21 cellular contexts compared by ENCODE assay signal in genomic region chr2:221392228-221392881, GRCh38.
DNase-seq lines count a peak whose midpoint lies in the region; ATAC-seq, FAIRE-seq and TF ChIP-seq lines count a peak whose summit lies in the region.
"Had no signal": no experiment of that assay in that cellular context is flagged by ENCODE, and none has a peak within 500 bp of the region (broad histone marks: within the 10 kb centered on the region; RNA-seq: fewer than 3 reads in every experiment).

No MANE protein-coding gene starts in this region.

- no peak for TF ChIP-seq POLR2A in GM12878 (IDR thresholded peaks at IDR 0.05; ENCODE audit: low read depth, low read length)
- TF ChIP-seq POLR2A in erythroblast (IDR thresholded peaks at IDR 0.05; ENCODE audit: low read length): no peak
- no peak for TF ChIP-seq POLR2A in vagina (IDR thresholded peaks at IDR 0.05)

- no peaks in the 10 kb centered on the region for H3K9me2 ChIP-seq in Karpas-422 (replicated peaks; ENCODE audit: insufficient read depth, low read length)

- H3K36me3 ChIP-seq in Karpas-422 (ENCODE audit: insufficient read depth, low read length) (no peaks in the 10 kb centered on the region), GM12878 (ENCODE audit: control insufficient read depth in 2 of 2, insufficient read depth in 2 of 2, low read length in 1 of 2) (no peaks in the 10 kb centered on the region), vagina (no peaks in the 10 kb centered on the region)
- H3K36me3 ChIP-seq: BE2C had no signal

- H3K4me1 Mint-ChIP-seq in activated CD8-positive, alpha-beta T cell treated with anti-CD3 and anti-CD28 coated beads for 36 hours (ENCODE audit: low read depth): peaks cover 6% of the 10 kb centered on the region
- H3K4me1 Mint-ChIP-seq in activated CD8-positive, alpha-beta T cell treated with anti-CD3 and anti-CD28 coated beads, Interleukin-2, amount 10 ng/mL, durations not matched to agents 7 days and 5 days (ENCODE audit: low read depth): no peaks in the 10 kb centered on the region
- H3K4me1 Mint-ChIP-seq: CD4-positive, CD25-positive, alpha-beta regulatory T cell; CD8-positive, alpha-beta memory T cell had no signal

- TF ChIP-seq EP300 in GM12878 (IDR thresholded peaks at IDR 0.05; ENCODE audit: borderline replicate concordance in 1 of 2, control insufficient read depth in 1 of 2, low read depth in 2 of 2, low read length in 2 of 2): no peak

- H3K4me3 ChIP-seq in Karpas-422 (ENCODE audit: low read length) (no peak overlapping the region), GM12878 (no peak overlapping the region), vagina (no peak overlapping the region)

- H3K4me2 ChIP-seq in Karpas-422 (ENCODE audit: low read depth, low read length, poor library complexity, severe bottlenecking): no peak overlapping the region
- H3K4me2 ChIP-seq in GM12878 (ENCODE audit: control insufficient read depth, insufficient read depth): no peak overlapping the region

- no TSS peak for BruUV-seq in GM12878 (replicated peaks; lab: Mats Ljungman, UMichigan)

- CTCF ChIA-PET in activated CD8-positive, alpha-beta T cell treated with anti-CD3 and anti-CD28 coated beads for 36 hours (lab: Charles Lee): interaction anchor here (1.3 kb wide), 1 partner anchor 16 kb away, joined by 3 read pairs; no protein-coding TSS in a partner anchor
- CTCF ChIA-PET in activated CD8-positive, alpha-beta T cell treated with anti-CD3 and anti-CD28 coated beads, Interleukin-2, amount 10 ng/mL, durations not matched to agents 7 days and 5 days (lab: Charles Lee): no interaction called here
- CTCF ChIA-PET in GM12878 (lab: Yijun Ruan, JAX): no interaction called here

- H3K9me3 ChIP-seq in Karpas-422 (ENCODE audit: low read length): no peaks in the 10 kb centered on the region
- H3K9me3 ChIP-seq in GM12878 (replicated peaks; ENCODE audit: control insufficient read depth, insufficient read depth, low read length): no peaks in the 10 kb centered on the region
- H3K9me3 ChIP-seq in vagina: no peaks in the 10 kb centered on the region
- H3K9me3 ChIP-seq: BE2C had no signal

- no peak overlapping the region for H3K4me3 Mint-ChIP-seq in activated CD8-positive, alpha-beta T cell treated with anti-CD3 and anti-CD28 coated beads for 36 hours
- no peak overlapping the region for H3K4me3 Mint-ChIP-seq in activated CD8-positive, alpha-beta T cell treated with anti-CD3 and anti-CD28 coated beads, Interleukin-2, amount 10 ng/mL, durations not matched to agents 7 days and 5 days
- H3K4me3 Mint-ChIP-seq: CD4-positive, CD25-positive, alpha-beta regulatory T cell; CD8-positive, alpha-beta memory T cell; HFFc6 had no signal

- TF ChIP-seq RAD21 in GM12878 (IDR thresholded peaks at IDR 0.05; ENCODE audit: insufficient read depth, low read depth, low read length): no peak

- H3K36me3 Mint-ChIP-seq in activated CD8-positive, alpha-beta T cell treated with anti-CD3 and anti-CD28 coated beads for 36 hours (ENCODE audit: low read depth): no peaks in the 10 kb centered on the region
- no peaks in the 10 kb centered on the region for H3K36me3 Mint-ChIP-seq in activated CD8-positive, alpha-beta T cell treated with anti-CD3 and anti-CD28 coated beads, Interleukin-2, amount 10 ng/mL, durations not matched to agents 7 days and 5 days (ENCODE audit: low read depth)
- H3K36me3 Mint-ChIP-seq: CD4-positive, CD25-positive, alpha-beta regulatory T cell; CD8-positive, alpha-beta memory T cell had no signal

- peak; percentile 6 for DNase-seq in activated CD8-positive, alpha-beta T cell treated with anti-CD3 and anti-CD28 coated beads for 36 hours
- no peak for DNase-seq in activated CD8-positive, alpha-beta T cell treated with anti-CD3 and anti-CD28 coated beads, Interleukin-2, amount 10 ng/mL, durations not matched to agents 7 days and 5 days
- DNase-seq in Karpas-422: peak; percentile 56
- no peak for DNase-seq in GM12878 (ENCODE audit: low read depth, low spot score)
- no peak for DNase-seq in erythroblast (lab: John Stamatoyannopoulos, UW)
- DNase-seq in vagina (ENCODE audit: extremely low spot score in 2 of 2): no peak
- DNase-seq: ACHN; BE2C; C1 segment of cervical spinal cord; CD4-positive, CD25-positive, alpha-beta regulatory T cell; CD8-positive, alpha-beta memory T cell; COR-L47; DMS 273 treated with DMSO at 0.1 percent for 48 hours; GOT3; H7; HFFc6 had no signal

- H3K27me3 ChIP-seq in Karpas-422 (ENCODE audit: low read length) (no peaks in the 10 kb centered on the region; the same call in 1 of the 2 replicates), GM12878 (replicated peaks in 1 of 2; ENCODE audit: control insufficient read depth in 2 of 2, insufficient read depth in 2 of 2, low read length in 1 of 2) (no peaks in the 10 kb centered on the region), vagina (no peaks in the 10 kb centered on the region)
- H3K27me3 ChIP-seq: BE2C had no signal

- H2AFZ ChIP-seq in Karpas-422 (ENCODE audit: low read length): no peak overlapping the region
- H2AFZ ChIP-seq in GM12878 (ENCODE audit: control insufficient read depth, low read depth, low read length): no peak overlapping the region

- peaks cover 10% of the 10 kb centered on the region for H3K4me1 ChIP-seq in Karpas-422 (ENCODE audit: low read length)
- H3K4me1 ChIP-seq in GM12878 (ENCODE audit: control insufficient read depth, insufficient read depth, low read length): no peaks in the 10 kb centered on the region
- H3K4me1 ChIP-seq in vagina: no peaks in the 10 kb centered on the region
- H3K4me1 ChIP-seq: BE2C had no signal

- H3K27ac Mint-ChIP-seq in activated CD8-positive, alpha-beta T cell treated with anti-CD3 and anti-CD28 coated beads for 36 hours: no peak overlapping the region
- H3K27ac Mint-ChIP-seq in activated CD8-positive, alpha-beta T cell treated with anti-CD3 and anti-CD28 coated beads, Interleukin-2, amount 10 ng/mL, durations not matched to agents 7 days and 5 days: no peak overlapping the region
- H3K27ac Mint-ChIP-seq: CD4-positive, CD25-positive, alpha-beta regulatory T cell; CD8-positive, alpha-beta memory T cell; HFFc6 had no signal

- SMC1A ChIA-PET in GM12878 (lab: Charles Lee; ENCODE audit: uncharacterized antibody, unreplicated experiment): no interaction called here

- POLR2A ChIA-PET in activated CD8-positive, alpha-beta T cell treated with anti-CD3 and anti-CD28 coated beads for 36 hours (lab: Charles Lee): no interaction called here
- POLR2A ChIA-PET in activated CD8-positive, alpha-beta T cell treated with anti-CD3 and anti-CD28 coated beads, Interleukin-2, amount 10 ng/mL, durations not matched to agents 7 days and 5 days (lab: Charles Lee): no interaction called here
- POLR2A ChIA-PET in GM12878 (lab: Charles Lee): no interaction called here

- H4K20me1 ChIP-seq in Karpas-422 (ENCODE audit: insufficient read depth, low read depth, low read length) (no peaks in the 10 kb centered on the region), GM12878 (ENCODE audit: control insufficient read depth, insufficient read depth) (no peaks in the 10 kb centered on the region)

- 17% methylated on average over 5 of the region's 5 CpGs for WGBS in GM12878 (ENCODE audit: insufficient coverage, insufficient replicate concordance, low lambda C conversion rate, missing lambda C conversion rate)

- TF ChIP-seq CTCF in activated CD8-positive, alpha-beta T cell treated with anti-CD3 and anti-CD28 coated beads for 36 hours (IDR thresholded peaks at IDR 0.05): no peak
- no peak for TF ChIP-seq CTCF in GM12878 (IDR thresholded peaks at IDR 0.05 in 2 of 3, conservative IDR thresholded peaks at IDR 0.05 in 1 of 3; ENCODE audit: control insufficient read depth in 2 of 3, extremely low read depth in 1 of 3, insufficient read depth in 1 of 3, low read depth in 3 of 3, low read length in 3 of 3)
- TF ChIP-seq CTCF in vagina (IDR thresholded peaks at IDR 0.05): no peak

- peak; percentile 34 for ATAC-seq in activated CD8-positive, alpha-beta T cell treated with anti-CD3 and anti-CD28 coated beads for 36 hours
- no peak for ATAC-seq in activated CD8-positive, alpha-beta T cell treated with anti-CD3 and anti-CD28 coated beads, Interleukin-2, amount 10 ng/mL, durations not matched to agents 7 days and 5 days
- peak; percentile 79 for ATAC-seq in GM12878
- ATAC-seq: HCT116 had no signal

- H3K27ac ChIP-seq in Karpas-422 (ENCODE audit: low read length): no peak overlapping the region
- H3K27ac ChIP-seq in GM12878 (ENCODE audit: control insufficient read depth, insufficient read depth): no peak overlapping the region
- H3K27ac ChIP-seq in vagina: no peak overlapping the region
- H3K27ac ChIP-seq: HL-60 had no signal

- H3K9ac ChIP-seq in Karpas-422 (ENCODE audit: low read length): no peak overlapping the region
- no peak overlapping the region for H3K9ac ChIP-seq in GM12878 (ENCODE audit: control insufficient read depth, insufficient read depth, low read length)

- intact Hi-C loops in activated CD8-positive, alpha-beta T cell treated with anti-CD3 and anti-CD28 coated beads for 36 hours (cut with micrococcal nuclease): no loop called here
- intact Hi-C loops in GM12878 (cut with micrococcal nuclease; ENCODE audit: unreplicated experiment) (no loop called here), vagina (cut with DNase I) (no loop called here)

- no peaks in the 10 kb centered on the region for H3K9me3 Mint-ChIP-seq in activated CD8-positive, alpha-beta T cell treated with anti-CD3 and anti-CD28 coated beads for 36 hours
- no peaks in the 10 kb centered on the region for H3K9me3 Mint-ChIP-seq in activated CD8-positive, alpha-beta T cell treated with anti-CD3 and anti-CD28 coated beads, Interleukin-2, amount 10 ng/mL, durations not matched to agents 7 days and 5 days (ENCODE audit: insufficient read depth)
- H3K9me3 Mint-ChIP-seq: CD8-positive, alpha-beta memory T cell; HFFc6 had no signal

- no peaks in the 10 kb centered on the region for H3K79me2 ChIP-seq in Karpas-422 (ENCODE audit: low read length)
- no peaks in the 10 kb centered on the region for H3K79me2 ChIP-seq in GM12878 (ENCODE audit: control insufficient read depth, insufficient read depth, low read length)

- RAD21 ChIA-PET in GM12878 (lab: Charles Lee; ENCODE audit: unreplicated experiment): no interaction called here

- in situ Hi-C loops in GM12878 (cut with MboI): no loop called here

- no peak for FAIRE-seq in GM12878 (lab: Jason Lieb, UNC)
- FAIRE-seq: G401.6, GM12892, GM18507 had no signal

- no peaks in the 10 kb centered on the region for H3K27me3 Mint-ChIP-seq in activated CD8-positive, alpha-beta T cell treated with anti-CD3 and anti-CD28 coated beads for 36 hours
- H3K27me3 Mint-ChIP-seq in activated CD8-positive, alpha-beta T cell treated with anti-CD3 and anti-CD28 coated beads, Interleukin-2, amount 10 ng/mL, durations not matched to agents 7 days and 5 days (ENCODE audit: low read depth): no peaks in the 10 kb centered on the region

Comparison
In these comparisons a context has a peak if more than half of its experiments do, and no peak if none do; other contexts are left out.
1. DNase-seq: peak in activated CD8-positive, alpha-beta T cell treated with anti-CD3 and anti-CD28 coated beads for 36 hours (single experiment) and Karpas-422 (single experiment); none in activated CD8-positive, alpha-beta T cell treated with anti-CD3 and anti-CD28 coated beads, Interleukin-2, amount 10 ng/mL, durations not matched to agents 7 days and 5 days (single experiment), GM12878 (single experiment), erythroblast (0 of 2) and vagina (0 of 2).